1 cellular context compared by ENCODE assay signal in genomic region chr15:88542342-88542733, GRCh38.
TF ChIP-seq lines count a peak whose summit lies in the region.

No MANE protein-coding gene starts in this region.

TF ChIP-seq in H1, 55 proteins besides CTCF, POLR2A, EP300 and RAD21 (continued from another document):
- TF ChIP-seq RFX5 (IDR thresholded peaks at IDR 0.05; ENCODE audit: borderline replicate concordance, low read depth, low read length), result no peak
- no peak for TF ChIP-seq RXRA (IDR thresholded peaks at IDR 0.05; ENCODE audit: insufficient read depth, low read depth, low read length)
- no peak for TF ChIP-seq SAP30 (IDR thresholded peaks at IDR 0.05; ENCODE audit: insufficient read depth, insufficient replicate concordance, low read length)
- no peak for TF ChIP-seq SRF (IDR thresholded peaks at IDR 0.05; ENCODE audit: low read depth, low read length)
- no peak for TF ChIP-seq SUZ12 (IDR thresholded peaks at IDR 0.05; ENCODE audit: low read length)
- TF ChIP-seq POLR2AphosphoS5 (IDR thresholded peaks at IDR 0.05; ENCODE audit: low read depth, low read length), result no peak
- TF ChIP-seq BACH1 (IDR thresholded peaks at IDR 0.05; ENCODE audit: low read length), result no peak
- TF ChIP-seq RNF2 (IDR thresholded peaks at IDR 0.05; ENCODE audit: borderline replicate concordance, low read depth, low read length, missing control alignments, poor library complexity, severe bottlenecking), result no peak
- TF ChIP-seq, protein P1, sequence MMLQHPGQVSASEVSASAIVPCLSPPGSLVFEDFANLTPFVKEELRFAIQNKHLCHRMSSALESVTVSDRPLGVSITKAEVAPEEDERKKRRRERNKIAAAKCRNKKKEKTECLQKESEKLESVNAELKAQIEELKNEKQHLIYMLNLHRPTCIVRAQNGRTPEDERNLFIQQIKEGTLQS (IDR thresholded peaks at IDR 0.05; ENCODE audit: insufficient read depth, low read depth, low read length), result no peak
- no peak for TF ChIP-seq USF2 (IDR thresholded peaks at IDR 0.05; ENCODE audit: low read length)
- TF ChIP-seq GABPA (IDR thresholded peaks at IDR 0.05; ENCODE audit: borderline replicate concordance, insufficient read depth, low read length), result no peak
- no peak for TF ChIP-seq CHD1 (IDR thresholded peaks at IDR 0.05; ENCODE audit: low read depth, low read length)
- no peak for TF ChIP-seq MAFK (IDR thresholded peaks at IDR 0.05; ENCODE audit: low read depth, low read length)
